In the genomic region with DNA sequence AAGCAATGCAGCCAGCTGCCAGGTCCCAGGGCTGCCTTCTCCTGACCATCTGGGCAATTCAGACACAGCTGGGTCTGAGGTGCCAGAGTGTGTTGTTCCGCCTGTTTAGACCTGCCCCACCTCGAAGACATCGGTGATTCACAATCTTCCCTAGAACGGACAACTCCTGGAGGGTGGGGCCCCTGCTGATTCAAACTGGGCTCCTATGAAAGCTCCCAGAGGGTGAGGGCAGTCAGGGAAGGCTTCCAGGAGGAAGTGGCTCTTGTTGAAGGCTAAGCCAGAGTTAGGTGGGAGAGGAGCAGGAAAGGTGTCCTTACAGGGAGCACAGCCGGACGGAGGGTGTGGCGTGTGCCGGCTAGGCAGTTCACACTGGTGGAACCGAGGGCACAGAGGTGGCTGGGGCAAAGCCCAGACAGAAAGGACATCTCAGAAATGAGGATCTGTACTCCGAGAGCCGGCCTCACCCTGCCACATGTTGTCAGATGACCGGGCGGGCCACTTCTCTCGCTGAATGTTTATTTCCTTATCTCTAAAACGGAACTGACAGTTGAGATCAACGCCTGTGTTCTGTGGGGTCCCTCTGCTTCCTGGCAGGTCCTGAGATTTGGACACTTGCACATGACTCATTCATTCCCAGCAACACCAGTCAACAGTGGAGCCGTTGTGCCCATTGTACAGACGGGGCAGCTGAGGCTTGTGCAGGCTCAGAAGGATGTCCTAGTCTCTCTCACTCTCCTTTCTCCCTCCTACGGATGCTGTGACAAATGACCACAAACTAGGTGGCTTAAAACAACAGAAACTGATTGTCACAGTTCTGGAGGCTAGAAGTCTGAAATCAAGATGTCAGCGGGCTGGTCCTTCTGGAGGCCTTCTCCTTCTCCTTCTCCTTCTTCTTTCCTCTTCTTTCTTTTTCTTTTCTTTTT, we compare ENCODE assay signal across 8 cellular contexts. TPM values are rescaled to one million over a fixed set of nuclear protein-coding genes. Genes with fewer than 3 reads are reported as not detected.
DNase-seq lines count a peak whose midpoint lies in the region; FAIRE-seq and TF ChIP-seq lines count a peak whose summit lies in the region.

No MANE protein-coding gene starts in this region.

- DNase-seq in GM12865 (ENCODE audit: low read depth) (peak; percentile 86), HPDE6-E6E7 (ENCODE audit: extremely low spot score) (peak; percentile 92), MCF 10A (ENCODE audit: unreplicated experiment) (peak; percentile 96), frontal cortex (ENCODE audit: low spot score in 2 of 2) (no peak), NCI-H2227 treated with DMSO at 0.1 percent for 48 hours (lab: John Stamatoyannopoulos, UW) (no peak), NCI-H510A (lab: John Stamatoyannopoulos, UW) (no peak), cerebellar nuclear complex (lab: John Stamatoyannopoulos, UW) (no peak)

- no peaks in the 10 kb centered on the region for H3K36me3 ChIP-seq in muscle layer of duodenum (ENCODE audit: control insufficient read depth in 1 of 2, insufficient read depth in 2 of 2, low read length in 2 of 2)

- no peaks in the 10 kb centered on the region for H3K27me3 Mint-ChIP-seq in MCF 10A (ENCODE audit: insufficient read depth, unreplicated experiment)

- no peaks in the 10 kb centered on the region for H3K9me3 ChIP-seq in muscle layer of duodenum (ENCODE audit: control insufficient read depth in 1 of 2, low read length in 2 of 2)

- FAIRE-seq in frontal cortex (lab: Jason Lieb, UNC), result no peak

- CTCF ChIA-PET in MCF 10A (lab: Yijun Ruan, JAX), result interaction anchor here (0.5 to 1.0 kb wide), 5 partner anchors 13 to 191 kb away, joined by 3 to 4 read pairs (median 3); no protein-coding TSS in a partner anchor

- H3K4me3 Mint-ChIP-seq in MCF 10A (ENCODE audit: unreplicated experiment), result peak overlapping the region; percentile 39

- no peaks in the 10 kb centered on the region for H3K4me1 ChIP-seq in muscle layer of duodenum (ENCODE audit: control insufficient read depth in 1 of 2, insufficient read depth in 2 of 2, low read length in 2 of 2)

- H3K4me3 ChIP-seq in GM12865 (ENCODE audit: low read depth, low read length) (no peak overlapping the region), muscle layer of duodenum (ENCODE audit: low read depth in 1 of 2, low read length in 2 of 2) (no peak overlapping the region)

- H3K9me3 Mint-ChIP-seq in MCF 10A (ENCODE audit: unreplicated experiment), result no peaks in the 10 kb centered on the region

- no peaks in the 10 kb centered on the region for H3K27me3 ChIP-seq in muscle layer of duodenum (ENCODE audit: low read depth, low read length)

- no TSS peak for BruUV-seq in MCF 10A (replicated peaks; lab: Mats Ljungman, UMichigan)

- peak overlapping the region; percentile 46 for H3K27ac ChIP-seq in muscle layer of duodenum (ENCODE audit: low read length)

- H3K27ac Mint-ChIP-seq in MCF 10A (ENCODE audit: low read depth, unreplicated experiment), result peak overlapping the region; percentile 90

- intact Hi-C loops in MCF 10A (cut with micrococcal nuclease), result loop anchor here (1.0 kb wide), 1 partner anchor 15 kb away; no protein-coding TSS in a partner anchor

- H3K36me3 Mint-ChIP-seq in MCF 10A (ENCODE audit: insufficient read depth, unreplicated experiment), result peaks cover 8% of the 10 kb centered on the region

- no peak for TF ChIP-seq CTCF in GM12865 (IDR thresholded peaks at IDR 0.05; ENCODE audit: insufficient read depth, low read depth, low read length, missing control alignments)
- TF ChIP-seq CTCF in MCF 10A (IDR thresholded peaks at IDR 0.05; ENCODE audit: unreplicated experiment), result no peak

- H3K4me1 Mint-ChIP-seq in MCF 10A (ENCODE audit: insufficient read depth, unreplicated experiment), result peaks cover 28% of the 10 kb centered on the region

- POLR2A ChIA-PET in MCF 10A (lab: Yijun Ruan, JAX), result interaction anchor here (0.6 to 4.1 kb wide), 15 partner anchors 9 to 205 kb away, joined by 3 to 28 read pairs (median 4); partner anchors contain the start of gene LITAF

RNA-seq across cellular contexts. Expression of gene LITAF, which starts 26.9 kb away (rescaled TPM):
- total RNA-seq in MCF 10A (2022) (120 and 161 TPM in 2 replicates), frontal cortex (8.2 TPM)

RNA-seq across cellular contexts. Expression of gene SNN, which starts 54.6 kb away (rescaled TPM):
- 1.9 and 5.8 TPM in 2 replicates for total RNA-seq in MCF 10A (2022)
- total RNA-seq in frontal cortex, result 154 TPM

Comparison
In these comparisons a context has a peak if more than half of its experiments do, and no peak if none do; other contexts are left out.
1. DNase-seq: peak in GM12865 (single experiment), HPDE6-E6E7 (single experiment) and MCF 10A (single experiment); none in frontal cortex (0 of 2), NCI-H2227 treated with DMSO at 0.1 percent for 48 hours (single experiment), NCI-H510A (single experiment) and cerebellar nuclear complex (0 of 2).
2. RNA of gene LITAF, which starts 26.9 kb away (total RNA-seq): 120 to 161 TPM in MCF 10A; 8.2 TPM in frontal cortex (single experiment); every median in the first group is over 10 times any median in the second.
3. RNA of gene SNN, which starts 54.6 kb away (total RNA-seq): 154 TPM in frontal cortex (single experiment); 1.9 to 5.8 TPM in MCF 10A; every median in the first group is over 10 times any median in the second.